Comparison of ENCODE assay signal across 18 cellular contexts in the genomic region with DNA sequence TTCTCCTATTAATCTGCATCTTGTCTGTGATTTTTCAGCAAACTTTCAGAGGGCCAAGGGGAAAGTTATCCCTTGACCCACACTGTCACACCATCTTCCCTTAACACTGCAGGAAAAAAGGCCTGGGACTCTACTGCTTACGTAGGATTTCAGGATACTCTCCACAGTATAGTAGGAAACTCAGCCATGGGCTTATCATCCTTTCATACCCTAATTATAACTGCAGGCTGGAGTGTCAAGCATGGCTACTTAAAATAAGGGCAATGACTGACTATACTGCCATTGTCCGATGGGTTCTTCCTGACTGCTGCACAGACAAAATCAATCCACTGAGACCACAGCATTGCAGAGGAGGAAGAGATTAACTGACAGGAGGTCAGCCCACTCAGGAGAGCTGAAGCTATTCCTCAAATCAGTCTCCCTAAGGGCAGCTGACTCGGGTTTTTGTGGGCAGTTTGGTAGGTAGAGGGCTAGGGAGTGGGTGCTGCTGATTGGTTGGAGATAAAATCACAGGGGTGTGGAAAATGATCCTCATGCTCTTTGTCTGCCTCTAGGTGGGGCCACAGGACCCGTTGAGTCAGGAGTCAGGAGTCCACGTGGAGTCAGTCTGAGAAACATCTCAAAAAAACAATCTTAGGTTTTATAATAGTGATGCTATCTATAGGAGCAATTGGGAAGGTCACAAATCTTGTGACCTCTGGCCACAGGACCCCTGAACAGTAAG.
DNase-seq lines count a peak whose midpoint lies in the region; ATAC-seq and TF ChIP-seq lines count a peak whose summit lies in the region.
"Had no signal": no experiment of that assay in that cellular context is flagged by ENCODE, and none has a peak within 500 bp of the region (broad histone marks: within the 10 kb centered on the region; RNA-seq: fewer than 3 reads in every experiment).

No MANE protein-coding gene starts in this region.

- ATAC-seq in WTC11: peak; percentile 59
- ATAC-seq in GM18868 (IDR thresholded peaks at IDR 0.05; ENCODE audit: unreplicated experiment): no peak
- ATAC-seq in body of pancreas: no peak
- ATAC-seq: effector memory CD8-positive, alpha-beta T cell; left lung had no signal

- H3K4me1 Mint-ChIP-seq in Calu3 (ENCODE audit: low read depth, unreplicated experiment) (peaks cover 4% of the 10 kb centered on the region), WTC11 (peaks cover 16% of the 10 kb centered on the region)
- H3K4me1 Mint-ChIP-seq: activated B cell treated with CpG ODN at 0.5 μM for 24 hours; CD4-positive, CD25-positive, alpha-beta regulatory T cell had no signal

- no peaks in the 10 kb centered on the region for H4K20me1 ChIP-seq in hepatocyte (ENCODE audit: insufficient read depth, poor library complexity, severe bottlenecking)

- no peaks in the 10 kb centered on the region for H3K27me3 Mint-ChIP-seq in Calu3 (ENCODE audit: unreplicated experiment)
- no peaks in the 10 kb centered on the region for H3K27me3 Mint-ChIP-seq in WTC11 (ENCODE audit: low read depth)
- H3K27me3 Mint-ChIP-seq: activated B cell treated with CpG ODN at 0.5 μM for 24 hours; CD4-positive, CD25-positive, alpha-beta regulatory T cell had no signal

- WGBS in hepatocyte (ENCODE audit: low lambda C conversion rate, missing lambda C conversion rate): 87% methylated on average over 5 of the region's 5 CpGs
- WGBS in body of pancreas, 2 donors: 60 to 82% methylated on average over 5 of the region's 5 CpGs

- no peaks in the 10 kb centered on the region for H3K36me3 ChIP-seq in GM06990 (ENCODE audit: control insufficient read depth, insufficient read depth, low read length)
- H3K36me3 ChIP-seq in hepatocyte (replicated peaks; ENCODE audit: insufficient read depth, low read depth): no peaks in the 10 kb centered on the region
- H3K36me3 ChIP-seq in body of pancreas (replicated peaks in 1 of 2; ENCODE audit: insufficient read depth in 1 of 2, low read depth in 2 of 2): no peaks in the 10 kb centered on the region
- H3K36me3 ChIP-seq: left lung, thyroid gland had no signal

- H3K79me2 ChIP-seq in hepatocyte: no peaks in the 10 kb centered on the region

- no peaks in the 10 kb centered on the region for H3K9me2 ChIP-seq in hepatocyte (replicated peaks; ENCODE audit: insufficient read depth)
- H3K9me2 ChIP-seq: SK-N-SH had no signal

- peaks cover 7% of the 10 kb centered on the region for H3K4me1 ChIP-seq in hepatocyte (ENCODE audit: insufficient read depth)
- no peaks in the 10 kb centered on the region for H3K4me1 ChIP-seq in body of pancreas
- H3K4me1 ChIP-seq: left lung, thyroid gland had no signal

- H3K4me3 Mint-ChIP-seq in Calu3 (ENCODE audit: low read depth, unreplicated experiment) (no peak overlapping the region), WTC11 (no peak overlapping the region)
- H3K4me3 Mint-ChIP-seq: activated B cell treated with CpG ODN at 0.5 μM for 24 hours; CD4-positive, CD25-positive, alpha-beta regulatory T cell; effector memory CD8-positive, alpha-beta T cell had no signal

- peak; percentile 59 for DNase-seq in Calu3
- no peak for DNase-seq in GM06990 (ENCODE audit: extremely low read depth, insufficient read length)
- peak; percentile 30 for DNase-seq in HT1080 (ENCODE audit: low read depth)
- DNase-seq in WTC11 (ENCODE audit: low spot score): no peak
- no peak for DNase-seq in hepatocyte (ENCODE audit: low spot score)
- no peak for DNase-seq in body of pancreas
- no peak for DNase-seq in kidney glomerular epithelial cell (lab: John Stamatoyannopoulos, UW)
- DNase-seq: activated B cell treated with CpG ODN at 0.5 μM for 24 hours; CD4-positive, CD25-positive, alpha-beta regulatory T cell; effector memory CD8-positive, alpha-beta T cell; glutamatergic neuron; GM23248; left lung; NCI-H1694; NCI-H526; SK-N-SH; thyroid gland had no signal

- H3K9me3 ChIP-seq in hepatocyte (ENCODE audit: low read depth): no peaks in the 10 kb centered on the region
- H3K9me3 ChIP-seq in body of pancreas: no peaks in the 10 kb centered on the region
- H3K9me3 ChIP-seq: left lung, SK-N-SH, thyroid gland had no signal

- no peak for TF ChIP-seq POLR2A in body of pancreas (IDR thresholded peaks at IDR 0.05)

- H3K27ac Mint-ChIP-seq in Calu3 (ENCODE audit: unreplicated experiment) (no peak overlapping the region), WTC11 (no peak overlapping the region)
- H3K27ac Mint-ChIP-seq: activated B cell treated with CpG ODN at 0.5 μM for 24 hours; CD4-positive, CD25-positive, alpha-beta regulatory T cell; effector memory CD8-positive, alpha-beta T cell had no signal

- H3K27me3 ChIP-seq in GM06990 (replicated peaks; ENCODE audit: control insufficient read depth, insufficient read depth, low read length): no peaks in the 10 kb centered on the region
- H3K27me3 ChIP-seq in hepatocyte: no peaks in the 10 kb centered on the region
- H3K27me3 ChIP-seq in body of pancreas: no peaks in the 10 kb centered on the region
- H3K27me3 ChIP-seq: left lung, thyroid gland had no signal

- CTCF ChIA-PET in Calu3 (lab: Charles Lee) (no interaction called here), WTC11 (lab: Charles Lee) (interaction anchor here (1.5 kb wide), 1 partner anchor 10 kb away, joined by 3 read pairs; no protein-coding TSS in a partner anchor)

- H3K9me3 Mint-ChIP-seq in Calu3 (ENCODE audit: low read depth, unreplicated experiment) (no peaks in the 10 kb centered on the region), WTC11 (peaks cover 14% of the 10 kb centered on the region)
- H3K9me3 Mint-ChIP-seq: activated B cell treated with CpG ODN at 0.5 μM for 24 hours; CD4-positive, CD25-positive, alpha-beta regulatory T cell; effector memory CD8-positive, alpha-beta T cell had no signal

- TF ChIP-seq CTCF in Calu3 (IDR thresholded peaks at IDR 0.05; ENCODE audit: unreplicated experiment): peak; percentile 15
- TF ChIP-seq CTCF in GM06990 (IDR thresholded peaks at IDR 0.05; ENCODE audit: insufficient read depth, low read length, poor library complexity, severe bottlenecking): peak; percentile 14
- TF ChIP-seq CTCF in WTC11 (IDR thresholded peaks at IDR 0.05): no peak
- TF ChIP-seq CTCF in hepatocyte (IDR thresholded peaks at IDR 0.05; ENCODE audit: poor library complexity): no peak
- TF ChIP-seq CTCF in body of pancreas (IDR thresholded peaks at IDR 0.05): no peak

- POLR2A ChIA-PET in WTC11 (lab: Charles Lee): no interaction called here

- no TSS peak for BruUV-seq in Calu3 (replicated peaks; lab: Mats Ljungman, UMichigan)

- no peak overlapping the region for H3K4me2 ChIP-seq in hepatocyte
- H3K4me2 ChIP-seq: SK-N-SH had no signal

- no peaks in the 10 kb centered on the region for H3K36me3 Mint-ChIP-seq in Calu3 (ENCODE audit: insufficient read depth, unreplicated experiment)
- peaks cover 4% of the 10 kb centered on the region for H3K36me3 Mint-ChIP-seq in WTC11
- H3K36me3 Mint-ChIP-seq: CD4-positive, CD25-positive, alpha-beta regulatory T cell had no signal

- H3K27ac ChIP-seq in hepatocyte (no peak overlapping the region), body of pancreas (no peak overlapping the region)
- H3K27ac ChIP-seq: GM23248, left lung, thyroid gland had no signal

- no peak overlapping the region for H3K4me3 ChIP-seq in GM06990 (replicated peaks; ENCODE audit: low read depth, low read length)
- H3K4me3 ChIP-seq in hepatocyte: no peak overlapping the region
- H3K4me3 ChIP-seq in body of pancreas: no peak overlapping the region
- H3K4me3 ChIP-seq: GM23248, left lung, thyroid gland had no signal

- H2AFZ ChIP-seq in hepatocyte: no peak overlapping the region
- H2AFZ ChIP-seq: GM23248 had no signal

- intact Hi-C loops in Calu3 (cut with micrococcal nuclease; ENCODE audit: unreplicated experiment) (loop anchor here (1.0 kb wide), 1 partner anchor 291 kb away; no protein-coding TSS in a partner anchor), body of pancreas (cut with DNase I) (no loop called here)

TF ChIP-seq in WTC11, 78 proteins besides CTCF, POLR2A, EP300 and RAD21 (continues in another document):
- TF ChIP-seq ETV6 (CRISPR knock-in tag; IDR thresholded peaks at IDR 0.05): no peak
- no peak for TF ChIP-seq NFATC4 (CRISPR knock-in tag; IDR thresholded peaks at IDR 0.05)
- TF ChIP-seq FOXP1 (CRISPR knock-in tag; IDR thresholded peaks at IDR 0.05; ENCODE audit: borderline replicate concordance): no peak
- TF ChIP-seq, protein P1, sequence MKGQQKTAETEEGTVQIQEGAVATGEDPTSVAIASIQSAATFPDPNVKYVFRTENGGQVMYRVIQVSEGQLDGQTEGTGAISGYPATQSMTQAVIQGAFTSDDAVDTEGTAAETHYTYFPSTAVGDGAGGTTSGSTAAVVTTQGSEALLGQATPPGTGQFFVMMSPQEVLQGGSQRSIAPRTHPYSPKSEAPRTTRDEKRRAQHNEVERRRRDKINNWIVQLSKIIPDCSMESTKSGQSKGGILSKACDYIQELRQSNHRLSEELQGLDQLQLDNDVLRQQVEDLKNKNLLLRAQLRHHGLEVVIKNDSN (CRISPR knock-in tag; IDR thresholded peaks at IDR 0.05): no peak
- TF ChIP-seq, protein P2, sequence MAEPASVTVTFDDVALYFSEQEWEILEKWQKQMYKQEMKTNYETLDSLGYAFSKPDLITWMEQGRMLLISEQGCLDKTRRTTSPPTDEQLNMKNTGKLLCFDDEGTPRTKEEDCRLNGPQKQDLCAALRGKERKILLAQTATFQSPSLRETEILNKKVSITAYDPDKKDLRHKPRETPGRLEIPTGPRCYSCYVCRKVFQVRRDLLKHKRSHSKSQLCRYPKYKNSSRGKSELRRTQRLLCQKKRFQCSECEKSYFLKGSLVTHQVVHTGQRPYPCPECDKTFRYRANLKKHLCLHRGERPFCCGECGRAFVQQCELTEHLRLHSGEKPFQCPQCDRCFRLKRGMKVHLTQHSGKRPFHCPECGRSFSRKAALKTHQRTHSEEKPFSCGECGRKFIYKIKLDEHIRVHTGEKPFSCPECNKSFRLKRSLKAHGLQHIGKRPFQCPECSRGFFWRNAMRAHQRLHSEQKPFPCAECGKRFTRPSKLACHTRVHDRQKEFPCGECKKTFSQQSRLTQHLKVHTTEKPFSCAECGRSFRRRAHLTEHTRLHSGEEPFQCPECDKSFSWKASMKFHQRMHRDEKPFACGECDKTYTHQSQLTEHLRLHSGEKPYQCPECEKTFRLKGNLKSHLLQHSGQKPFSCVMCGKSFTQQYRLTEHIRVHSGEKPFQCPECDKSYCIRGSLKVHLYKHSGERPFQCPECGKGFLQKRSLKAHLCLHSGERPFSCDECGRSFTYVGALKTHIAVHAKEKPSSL (CRISPR knock-in tag; conservative IDR thresholded peaks at IDR 0.05): no peak

Comparison
In these comparisons a context has a peak if more than half of its experiments do, and no peak if none do; other contexts are left out.
1. DNase-seq: peak in Calu3 (single experiment) and HT1080 (single experiment); none in GM06990 (single experiment), WTC11 (single experiment), hepatocyte (single experiment), body of pancreas (0 of 4) and kidney glomerular epithelial cell (single experiment).
2. CTCF ChIP-seq: peak in Calu3 (single experiment) and GM06990 (single experiment); none in WTC11 (single experiment), hepatocyte (single experiment) and body of pancreas (0 of 7).